Comparison of ENCODE assay signal across 1 cellular context in genomic region chr1:64004451-64004850, GRCh38.
TF ChIP-seq lines count a peak whose summit lies in the region.

No MANE protein-coding gene starts in this region.

TF ChIP-seq in IMR-90, 13 proteins besides CTCF, POLR2A, EP300 and RAD21 (continued from another document):
- TF ChIP-seq USF2 (IDR thresholded peaks at IDR 0.05; ENCODE audit: low read depth, low read length): no peak
- no peak for TF ChIP-seq NFE2L2 (IDR thresholded peaks at IDR 0.05; ENCODE audit: low read depth, low read length)
- TF ChIP-seq MAZ (IDR thresholded peaks at IDR 0.05; ENCODE audit: borderline replicate concordance, low read depth, low read length): no peak
- no peak for TF ChIP-seq RCOR1 (IDR thresholded peaks at IDR 0.05; ENCODE audit: insufficient replicate concordance, low read length)
- TF ChIP-seq MXI1 (IDR thresholded peaks at IDR 0.05; ENCODE audit: borderline replicate concordance, low read depth, low read length): no peak
- no peak for TF ChIP-seq SMC3 (IDR thresholded peaks at IDR 0.05; ENCODE audit: low read depth, low read length)
- no peak for TF ChIP-seq CHD1 (IDR thresholded peaks at IDR 0.05; ENCODE audit: low read depth, low read length)
- TF ChIP-seq CEBPB (IDR thresholded peaks at IDR 0.05; ENCODE audit: low read depth, low read length): no peak
- no peak for TF ChIP-seq BHLHE40 (IDR thresholded peaks at IDR 0.05; ENCODE audit: low read depth, low read length)
- no peak for TF ChIP-seq MAFK (IDR thresholded peaks at IDR 0.05; ENCODE audit: low read depth, low read length)
- no peak for TF ChIP-seq FOS (IDR thresholded peaks at IDR 0.05; ENCODE audit: low read depth, low read length)
